26 cellular contexts compared by ENCODE assay signal in genomic region chr16:86419518-86419917, GRCh38.
"Had no signal": no experiment of that assay in that cellular context is flagged by ENCODE, and none has a peak within 500 bp of the region (broad histone marks: within the 10 kb centered on the region; RNA-seq: fewer than 3 reads in every experiment).

No MANE protein-coding gene starts in this region.

- FAIRE-seq: endometrium, islet of Langerhans, keratinocyte had no signal

- DNase-seq: cortex of kidney; effector CD8-positive, alpha-beta T cell; effector memory CD8-positive, alpha-beta T cell; endodermal cell; erythroblast; esophagus squamous epithelium; foreskin fibroblast; foreskin melanocyte; gastrocnemius medialis; glutamatergic neuron; head of caudate nucleus; heart right ventricle; hippocampal formation; left cardiac atrium; left lung; left ventricle myocardium superior; lower lobe of right lung; mesenchymal stem cell; mucosa of descending colon; naive B cell; naive thymus-derived CD8-positive, alpha-beta T cell had no signal

- H3K4me3 ChIP-seq: esophagus squamous epithelium, gastrocnemius medialis, heart right ventricle, left lung, lower lobe of right lung, mucosa of descending colon had no signal

- H3K27me3 ChIP-seq: esophagus squamous epithelium, left lung had no signal

- H3K36me3 ChIP-seq: esophagus squamous epithelium, gastrocnemius medialis, heart right ventricle, left lung, lower lobe of right lung had no signal

- H3K27ac ChIP-seq: epithelial cell of prostate, esophagus squamous epithelium, gastrocnemius medialis, heart right ventricle, left lung, lower lobe of right lung had no signal

- H3K4me1 ChIP-seq: gastrocnemius medialis, left lung, lower lobe of right lung had no signal

- ATAC-seq: effector memory CD8-positive, alpha-beta T cell; esophagus mucosa; gastrocnemius medialis; heart right ventricle; left cardiac atrium; left lung; left ventricle myocardium superior; lower lobe of right lung; mucosa of descending colon; naive thymus-derived CD8-positive, alpha-beta T cell had no signal

- H3K9me3 ChIP-seq: esophagus squamous epithelium, gastrocnemius medialis, mucosa of descending colon had no signal
